ENCODE assay signal across 1 cellular context in the genomic region with DNA sequence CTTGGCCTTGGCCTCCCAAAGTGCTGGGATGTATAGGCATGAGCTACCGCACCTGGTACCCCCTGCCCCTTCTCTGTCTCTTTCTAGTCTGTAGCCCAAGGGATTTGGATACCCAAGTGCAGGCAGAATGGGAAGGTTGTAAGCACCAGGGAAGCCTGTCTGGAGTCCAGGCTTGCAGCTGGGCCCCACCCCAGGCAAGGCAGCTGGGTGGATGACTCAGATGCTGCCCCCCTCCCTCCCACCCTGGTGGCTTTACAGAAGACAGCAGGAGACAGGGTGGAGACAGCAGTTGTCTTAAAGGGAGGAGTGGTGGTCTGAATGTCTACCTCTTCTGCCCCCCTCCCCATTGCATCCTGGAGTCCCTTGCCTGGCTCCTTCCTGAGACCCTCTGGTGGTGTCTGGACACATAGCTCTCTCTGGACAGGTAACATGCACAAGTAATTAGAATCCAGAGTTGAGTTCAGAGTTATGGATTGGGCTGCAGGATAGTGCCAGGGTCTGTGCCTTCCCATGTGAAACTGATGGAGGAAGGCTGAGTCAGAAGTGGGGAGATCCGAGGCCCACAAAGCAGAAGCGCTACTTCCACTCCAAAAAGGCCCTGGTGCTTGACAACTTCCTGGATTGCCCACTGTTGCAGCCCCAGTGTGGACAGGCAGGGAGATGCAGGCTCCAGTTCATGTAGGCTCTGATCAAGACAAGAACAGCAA.
TF ChIP-seq lines count a peak whose summit lies in the region.

No MANE protein-coding gene starts in this region.

TF ChIP-seq in IMR-90, 13 proteins besides CTCF, POLR2A, EP300 and RAD21:
- TF ChIP-seq NFE2L2 (IDR thresholded peaks at IDR 0.05; ENCODE audit: low read depth, low read length) (no peak), CHD1 (IDR thresholded peaks at IDR 0.05; ENCODE audit: low read depth, low read length) (no peak), RFX5 (IDR thresholded peaks at IDR 0.05; ENCODE audit: low read depth, low read length) (no peak), CEBPB (IDR thresholded peaks at IDR 0.05; ENCODE audit: low read depth, low read length) (no peak), RCOR1 (IDR thresholded peaks at IDR 0.05; ENCODE audit: insufficient replicate concordance, low read length) (no peak), FOS (IDR thresholded peaks at IDR 0.05; ENCODE audit: low read depth, low read length) (peak; percentile 22; the same call in 1 of the 2 replicates), SMC3 (IDR thresholded peaks at IDR 0.05; ENCODE audit: low read depth, low read length) (no peak), MAZ (IDR thresholded peaks at IDR 0.05; ENCODE audit: borderline replicate concordance, low read depth, low read length) (peak; percentile 31; the same call in 1 of the 2 replicates)
